ENCODE assay signal across 12 cellular contexts in genomic region chr3:58627580-58627894, GRCh38. TPM values are rescaled to one million over a fixed set of nuclear protein-coding genes. Genes with fewer than 3 reads are reported as not detected.
DNase-seq lines count a peak whose midpoint lies in the region; ATAC-seq and TF ChIP-seq lines count a peak whose summit lies in the region.
"Had no signal": no experiment of that assay in that cellular context is flagged by ENCODE, and none has a peak within 500 bp of the region (broad histone marks: within the 10 kb centered on the region; RNA-seq: fewer than 3 reads in every experiment).

No MANE protein-coding gene starts in this region.

- H3K4ac ChIP-seq in neuronal stem cell (ENCODE audit: low read length), result no peak overlapping the region

- H3K4me3 ChIP-seq in BE2C (ENCODE audit: low read depth, low read length) (no peak overlapping the region), Peyer's patch (no peak overlapping the region), fibroblast of the aortic adventitia (ENCODE audit: low read depth, low read length) (no peak overlapping the region), neuronal stem cell (ENCODE audit: low read length in 2 of 2) (no peak overlapping the region)

- H3K14ac ChIP-seq in neuronal stem cell (ENCODE audit: low read length), result no peak overlapping the region

- no peak overlapping the region for H3K9ac ChIP-seq in neuronal stem cell (ENCODE audit: low read depth, low read length, poor library complexity)

- H2BK12ac ChIP-seq in neuronal stem cell (ENCODE audit: low read length), result peak overlapping the region; percentile 66

- H4K8ac ChIP-seq in neuronal stem cell (ENCODE audit: low read depth, low read length), result no peak overlapping the region

- TF ChIP-seq CTCF in BE2C (IDR thresholded peaks at IDR 0.05; ENCODE audit: low read depth, low read length) (no peak), Peyer's patch (IDR thresholded peaks at IDR 0.05) (no peak), fibroblast of the aortic adventitia (IDR thresholded peaks at IDR 0.05; ENCODE audit: insufficient read depth, low read length) (no peak)

- H2AK5ac ChIP-seq in neuronal stem cell (ENCODE audit: low read depth, low read length), result peak overlapping the region; percentile 58

- no peak for TF ChIP-seq POLR2A in Peyer's patch (IDR thresholded peaks at IDR 0.05)

- no peaks in the 10 kb centered on the region for H3K79me1 ChIP-seq in neuronal stem cell (ENCODE audit: low read depth, low read length)

- H3K27me3 ChIP-seq in BE2C (no peaks in the 10 kb centered on the region), Peyer's patch (no peaks in the 10 kb centered on the region), neuronal stem cell (ENCODE audit: control insufficient read depth in 3 of 3, insufficient read depth in 3 of 3, low read depth in 1 of 3, low read length in 3 of 3) (no peaks in the 10 kb centered on the region)

- peak; percentile 50 for DNase-seq in BE2C
- no peak for DNase-seq in Peyer's patch
- peak; percentile 28 for DNase-seq in fibroblast of the aortic adventitia (ENCODE audit: low read depth)
- no peak for DNase-seq in neuronal stem cell (ENCODE audit: low spot score)
- DNase-seq in hippocampal formation (lab: John Stamatoyannopoulos, UW), result no peak
- DNase-seq in activated effector memory CD4-positive, alpha-beta T cell treated with Interleukin-2 at 50 U/mL for 16 hours, result no peak
- DNase-seq: activated CD4-positive, CD25-positive, alpha-beta regulatory T cell; MM.1S; NCI-H524; SHP77 had no signal

- H2BK15ac ChIP-seq in neuronal stem cell (ENCODE audit: low read length), result peak overlapping the region; percentile 53

- H2AFZ ChIP-seq in neuronal stem cell (ENCODE audit: low read length), result peak overlapping the region; percentile 12

- H3K18ac ChIP-seq in neuronal stem cell (ENCODE audit: low read length), result peak overlapping the region; percentile 83

- H3K4me1 ChIP-seq in BE2C (no peaks in the 10 kb centered on the region), Peyer's patch (peaks cover 0 to 31% (median 9%) of the 10 kb centered on the region in 4 donors), neuronal stem cell (ENCODE audit: control insufficient read depth in 2 of 2, insufficient read depth in 1 of 2, low read depth in 1 of 2, low read length in 2 of 2) (peaks cover 22 to 23% of the 10 kb centered on the region in 2 donors)

- H3K23ac ChIP-seq in neuronal stem cell (ENCODE audit: low read depth, low read length, poor library complexity), result no peak overlapping the region

- H3K27ac ChIP-seq in Peyer's patch, result peak overlapping the region; percentile 16 to 79 (median 27)
- no peak overlapping the region for H3K27ac ChIP-seq in neuronal stem cell (replicated peaks; ENCODE audit: low read length)

- no peak overlapping the region for H4K91ac ChIP-seq in neuronal stem cell (ENCODE audit: low read depth, low read length, poor library complexity)

- WGBS in neuronal stem cell (ENCODE audit: extremely low coverage in 2 of 2, insufficient read length in 2 of 2, insufficient replicate concordance in 1 of 2), 2 donors, result no CpG with 5 or more reads among the region's 3 CpGs

- H3K4me2 ChIP-seq in neuronal stem cell (ENCODE audit: insufficient read depth, low read length, poor library complexity, severe bottlenecking), result no peak overlapping the region

- H3K9me3 ChIP-seq in BE2C (no peaks in the 10 kb centered on the region), Peyer's patch (no peaks in the 10 kb centered on the region), neuronal stem cell (replicated peaks in 1 of 2; ENCODE audit: control insufficient read depth in 2 of 2, insufficient read depth in 1 of 2, low read depth in 1 of 2, low read length in 2 of 2) (peaks cover 0 to 2% of the 10 kb centered on the region in 2 donors)

- no peaks in the 10 kb centered on the region for H3K36me3 ChIP-seq in BE2C
- no peaks in the 10 kb centered on the region for H3K36me3 ChIP-seq in Peyer's patch
- no peaks in the 10 kb centered on the region for H3K36me3 ChIP-seq in neuronal stem cell (replicated peaks in 1 of 2; ENCODE audit: control insufficient read depth in 2 of 2, insufficient read depth in 2 of 2, low read length in 2 of 2)

- no peak overlapping the region for H2BK5ac ChIP-seq in neuronal stem cell (ENCODE audit: low read length)

- H2BK120ac ChIP-seq in neuronal stem cell (ENCODE audit: low read depth, low read length), result no peak overlapping the region

- no peak for ATAC-seq in HG03442 (IDR thresholded peaks at IDR 0.05; ENCODE audit: unreplicated experiment)
- ATAC-seq in GM18858 (IDR thresholded peaks at IDR 0.05; ENCODE audit: unreplicated experiment), result no peak

RNA-seq across cellular contexts. Expression of gene FAM3D, which starts 39.0 kb away (rescaled TPM):
- 0.68 TPM for polyA plus RNA-seq in BE2C (2012; ENCODE audit: insufficient read depth, insufficient read length, low read depth)
- total RNA-seq in Peyer's patch, result 100 to 1,000 TPM in 3 of 4 donors, 10 to 100 TPM in 1; 47.0 to 200 (median 135) TPM
- not detected in 2 replicates for total RNA-seq in fibroblast of the aortic adventitia (ENCODE audit: low replicate concordance)
- 0.08 TPM for polyA plus RNA-seq in neuronal stem cell (2013, experiment 1 of 2)
- polyA plus RNA-seq in neuronal stem cell (2013, experiment 2 of 2), result 0.08 TPM

RNA-seq across cellular contexts. Expression of gene FAM107A, which starts 50.3 kb away (rescaled TPM):
- polyA plus RNA-seq in BE2C (2012; ENCODE audit: insufficient read depth, insufficient read length, low read depth), result not detected
- total RNA-seq in Peyer's patch, result 10 to 100 TPM; 11.0 to 93.3 (median 24.3) TPM
- 0.54 TPM in 1 of 2 replicates, not detected in the other for total RNA-seq in fibroblast of the aortic adventitia (ENCODE audit: low replicate concordance)
- 2.1 TPM for polyA plus RNA-seq in neuronal stem cell (2013, experiment 1 of 2)
- 2.0 TPM for polyA plus RNA-seq in neuronal stem cell (2013, experiment 2 of 2)

Comparison
In these comparisons a context has a peak if more than half of its experiments do, and no peak if none do; other contexts are left out.
1. DNase-seq: peak in BE2C (single experiment) and fibroblast of the aortic adventitia (single experiment); none in Peyer's patch (0 of 3), neuronal stem cell (single experiment), hippocampal formation (0 of 2) and activated effector memory CD4-positive, alpha-beta T cell treated with Interleukin-2 at 50 U/mL for 16 hours (single experiment).
2. RNA of gene FAM3D, which starts 39.0 kb away (total RNA-seq): 47.0 to 200 TPM in Peyer's patch; not detected in fibroblast of the aortic adventitia; every median in the first group is over 10 times any median in the second.